Comparison of ENCODE assay signal across 27 cellular contexts in genomic region chr5:159908201-159908940, GRCh38. TPM values are rescaled to one million over a fixed set of nuclear protein-coding genes. Genes with fewer than 3 reads are reported as not detected.
DNase-seq lines count a peak whose midpoint lies in the region; ATAC-seq, FAIRE-seq and TF ChIP-seq lines count a peak whose summit lies in the region.
"Had no signal": no experiment of that assay in that cellular context is flagged by ENCODE, and none has a peak within 500 bp of the region (broad histone marks: within the 10 kb centered on the region; RNA-seq: fewer than 3 reads in every experiment).

No MANE protein-coding gene starts in this region.

- H4K20me1 ChIP-seq in keratinocyte (ENCODE audit: control insufficient read depth, extremely low read depth, insufficient read depth, low read length) = no peaks in the 10 kb centered on the region
- no peaks in the 10 kb centered on the region for H4K20me1 ChIP-seq in GM23248 (ENCODE audit: insufficient read depth)

- no peak overlapping the region for H3K4me3 ChIP-seq in astrocyte of the cerebellum (ENCODE audit: low read depth, low read length)
- no peak overlapping the region for H3K4me3 ChIP-seq in keratinocyte (ENCODE audit: control insufficient read depth in 2 of 3, extremely low read depth in 1 of 3, insufficient read depth in 2 of 3, low read depth in 1 of 3, low read length in 3 of 3)
- H3K4me3 ChIP-seq in GM23248 = no peak overlapping the region
- H3K4me3 ChIP-seq: adrenal gland, esophagus squamous epithelium, prostate gland, thoracic aorta had no signal

- WGBS in GM23248 (ENCODE audit: low coverage in 1 of 2, low lambda C conversion rate in 2 of 2, missing lambda C conversion rate in 2 of 2), 2 experiments = 88 to 94% methylated on average over 11 of the region's 11 CpGs

- no peak for TF ChIP-seq RAD21 in Ishikawa (IDR thresholded peaks at IDR 0.05; ENCODE audit: low read depth)

- no peak for ATAC-seq in HG03139 (IDR thresholded peaks at IDR 0.05; ENCODE audit: unreplicated experiment)
- ATAC-seq in GM19324 (IDR thresholded peaks at IDR 0.05; ENCODE audit: low FRiP score, unreplicated experiment) = no peak
- ATAC-seq: left lobe of liver; stimulated activated naive B cell treated with anti-CD40 and anti-IgM and Interleukin-4, amounts not matched to agents 10 μg/mL and 1 μg/mL and 100 μg/mL, for 72 hours; T-cell had no signal

- H3K9ac ChIP-seq in keratinocyte (ENCODE audit: control insufficient read depth, extremely low read depth, insufficient read depth, low read length) (no peak overlapping the region), GM23248 (no peak overlapping the region)

- H3F3A ChIP-seq in GM23248 (ENCODE audit: insufficient read depth) = peaks cover 40% of the 10 kb centered on the region

- H3K4me1 ChIP-seq in keratinocyte (ENCODE audit: control insufficient read depth, extremely low read depth, insufficient read depth, low read length) = peaks cover 75% of the 10 kb centered on the region
- H3K4me1 ChIP-seq in GM23248 (ENCODE audit: insufficient read depth) = peaks cover 52% of the 10 kb centered on the region
- H3K4me1 ChIP-seq: prostate gland had no signal

- TF ChIP-seq EP300 in Ishikawa (IDR thresholded peaks at IDR 0.05; ENCODE audit: borderline replicate concordance) = peak; percentile 84; the same call in 1 of the 2 replicates

- peak; percentile 66 for FAIRE-seq in keratinocyte (lab: Jason Lieb, UNC)
- FAIRE-seq: HTR-8/SVneo had no signal

- peak; percentile 35 for DNase-seq in CD1c-positive myeloid dendritic cell (ENCODE audit: extremely low spot score)
- peak; percentile 58 for DNase-seq in astrocyte of the cerebellum (ENCODE audit: low read depth)
- no peak for DNase-seq in keratinocyte (ENCODE audit: low read depth, low spot score)
- no peak for DNase-seq in GM23248
- DNase-seq: activated CD4-positive, alpha-beta T cell treated with anti-CD3 and anti-CD28 coated beads, Interleukin-2, amount 50 U/mL, for 1 hour; activated gamma-delta T cell treated with Interleukin-2 at 50 U/mL for 16 hours; adrenal gland; DMS79 treated with DMSO at 0.1 percent for 48 hours; effector CD8-positive, alpha-beta T cell; esophagus squamous epithelium; H9; Kasumi-1; NCI-H1105 treated with DMSO at 0.1 percent for 48 hours; NCI-H526; SHP77 treated with DMSO at 0.1 percent for 48 hours; stimulated activated CD4-positive, alpha-beta T cell treated with anti-CD3 and anti-CD28 coated beads, Interleukin-1b, Interleukin-23, amount 100 ng/mL, for 48 hours; stimulated activated naive B cell treated with anti-CD40 and anti-IgM and Interleukin-4, amounts not matched to agents 10 μg/mL and 1 μg/mL and 100 μg/mL, for 72 hours; T-cell had no signal

- H3K9me3 ChIP-seq in keratinocyte (ENCODE audit: control insufficient read depth, low read depth, low read length) = no peaks in the 10 kb centered on the region
- no peaks in the 10 kb centered on the region for H3K9me3 ChIP-seq in GM23248 (ENCODE audit: low read depth)
- H3K9me3 ChIP-seq: adrenal gland, esophagus squamous epithelium, prostate gland, thoracic aorta had no signal

- H3K4me2 ChIP-seq in keratinocyte (ENCODE audit: control insufficient read depth, extremely low read depth, insufficient read depth, low read depth, low read length) (peak overlapping the region; percentile 8), GM23248 (ENCODE audit: unreplicated experiment) (no peak overlapping the region)

- in situ Hi-C loops in astrocyte of the cerebellum (cut with HindIII; ENCODE audit: low sequenced_read_pairs) = loop anchor here (25.0 kb wide), 1 partner anchor 471 kb away; no protein-coding TSS in a partner anchor
- in situ Hi-C loops in GM23248 (cut with MboI) = no loop called here

- H3K9me1 ChIP-seq in keratinocyte (ENCODE audit: control insufficient read depth, extremely low read depth, insufficient read depth, low read length) = no peaks in the 10 kb centered on the region

- dilution Hi-C loops in keratinocyte (cut with MboI; ENCODE audit: extremely low pct_ligation_motif_present, low sequenced_read_pairs) = no loop called here

- H2AFZ ChIP-seq in keratinocyte (ENCODE audit: control insufficient read depth, low read length) = no peak overlapping the region
- H2AFZ ChIP-seq in GM23248 = no peak overlapping the region

- H3K36me3 ChIP-seq in keratinocyte (ENCODE audit: control insufficient read depth in 2 of 2, extremely low read depth in 1 of 2, insufficient read depth in 2 of 2, low read length in 2 of 2) = no peaks in the 10 kb centered on the region
- no peaks in the 10 kb centered on the region for H3K36me3 ChIP-seq in GM23248 (ENCODE audit: low read depth)
- H3K36me3 ChIP-seq: adrenal gland, esophagus squamous epithelium, prostate gland, thoracic aorta had no signal

- H3K9me2 ChIP-seq in GM23248 (ENCODE audit: insufficient read depth) = no peaks in the 10 kb centered on the region

- H3K27me3 ChIP-seq in keratinocyte (ENCODE audit: control insufficient read depth, extremely low read depth, insufficient read depth, low read length) (no peaks in the 10 kb centered on the region), GM23248 (replicated peaks; ENCODE audit: insufficient read depth) (no peaks in the 10 kb centered on the region)

- TF ChIP-seq CTCF in astrocyte of the cerebellum (IDR thresholded peaks at IDR 0.05; ENCODE audit: low read depth, low read length, missing control alignments) (no peak), keratinocyte (optimal IDR thresholded peaks at IDR 0.05 in 1 of 3, IDR thresholded peaks at IDR 0.05 in 1 of 3, conservative IDR thresholded peaks at IDR 0.05 in 1 of 3; ENCODE audit: extremely low read depth in 1 of 3, insufficient read depth in 2 of 3, low read length in 3 of 3) (no peak)

- H3K79me2 ChIP-seq in keratinocyte (ENCODE audit: control insufficient read depth, insufficient read depth, low read length) = no peaks in the 10 kb centered on the region
- no peaks in the 10 kb centered on the region for H3K79me2 ChIP-seq in GM23248 (ENCODE audit: insufficient read depth)

- H3K27ac ChIP-seq in keratinocyte (ENCODE audit: control insufficient read depth, insufficient read depth, low read length) (peak overlapping the region; percentile 54), GM23248 (no peak overlapping the region)
- H3K27ac ChIP-seq: esophagus squamous epithelium, prostate gland, thoracic aorta had no signal

TF ChIP-seq in Ishikawa, 13 proteins besides CTCF, POLR2A, EP300 and RAD21 (continues in another document):
- TF ChIP-seq ZBTB7A (IDR thresholded peaks at IDR 0.05; ENCODE audit: low read depth) = no peak
- TF ChIP-seq TEAD4 (IDR thresholded peaks at IDR 0.05) = peak; percentile 83
- TF ChIP-seq TCF12 (IDR thresholded peaks at IDR 0.05; ENCODE audit: low read depth) = peak; percentile 89
- TF ChIP-seq YY1 (IDR thresholded peaks at IDR 0.05; ENCODE audit: low read depth) = no peak
- peak; percentile 81 for TF ChIP-seq FOXM1 (IDR thresholded peaks at IDR 0.05; ENCODE audit: borderline replicate concordance, low read depth)
- peak; percentile 43 for TF ChIP-seq MAX (IDR thresholded peaks at IDR 0.05)
- no peak for TF ChIP-seq CEBPB (IDR thresholded peaks at IDR 0.05)
- TF ChIP-seq REST (IDR thresholded peaks at IDR 0.05; ENCODE audit: low read depth) = no peak
- TF ChIP-seq EGR1 (IDR thresholded peaks at IDR 0.05) = no peak
- peak; percentile 88 for TF ChIP-seq NFIC (IDR thresholded peaks at IDR 0.05)
- no peak for TF ChIP-seq TAF1 (IDR thresholded peaks at IDR 0.05; ENCODE audit: low read depth)
- TF ChIP-seq CREB1 (IDR thresholded peaks at IDR 0.05; ENCODE audit: low read depth) = no peak

RNA-seq across cellular contexts. Expression of gene ADRA1B, which starts 7.9 kb away (rescaled TPM):
- polyA plus RNA-seq in keratinocyte (0.18 to 0.77 TPM (median 0.23 TPM) in 3 replicates), GM23248 (2016; fragmentation: Nextera tagmentation; extraction: Ambion mirVana) (0.56 TPM in 1 of 2 replicates, not detected in the other)
- not detected for polyA plus RNA-seq in keratinocyte (2011; ENCODE audit: low read depth)
- polyA plus RNA-seq in keratinocyte (2011; cell fraction: cytosol; rRNA removed) = 0.16 and 0.21 TPM in 2 replicates
- polyA plus RNA-seq in keratinocyte (2011; cell fraction: nucleus; rRNA removed) = 0.35 and 0.36 TPM in 2 replicates
- polyA plus RNA-seq in keratinocyte (2012; ENCODE audit: low replicate concordance) = 0.95 TPM in 1 of 2 replicates, not detected in the other
- polyA minus RNA-seq in keratinocyte = 0.30 to 2.1 TPM (median 0.42 TPM) in 3 replicates
- not detected for polyA minus RNA-seq in keratinocyte (2011; cell fraction: cytosol; rRNA and poly(A)+ RNA removed)
- 0.31 and 0.42 TPM in 2 replicates for polyA minus RNA-seq in keratinocyte (2011; cell fraction: nucleus; rRNA and poly(A)+ RNA removed)
- total RNA-seq in GM23248 (2014; rRNA removed; shearing (Covaris generic)) = 0.32 and 0.63 TPM in 2 replicates
- total RNA-seq: H9, mononuclear cell, OCI-LY7 had no signal

Comparison
In these comparisons a context has a peak if more than half of its experiments do, and no peak if none do; other contexts are left out.
1. DNase-seq: peak in CD1c-positive myeloid dendritic cell (single experiment) and astrocyte of the cerebellum (single experiment); none in keratinocyte (single experiment) and GM23248 (single experiment).